ENCODE assay signal across 23 cellular contexts in the genomic region with DNA sequence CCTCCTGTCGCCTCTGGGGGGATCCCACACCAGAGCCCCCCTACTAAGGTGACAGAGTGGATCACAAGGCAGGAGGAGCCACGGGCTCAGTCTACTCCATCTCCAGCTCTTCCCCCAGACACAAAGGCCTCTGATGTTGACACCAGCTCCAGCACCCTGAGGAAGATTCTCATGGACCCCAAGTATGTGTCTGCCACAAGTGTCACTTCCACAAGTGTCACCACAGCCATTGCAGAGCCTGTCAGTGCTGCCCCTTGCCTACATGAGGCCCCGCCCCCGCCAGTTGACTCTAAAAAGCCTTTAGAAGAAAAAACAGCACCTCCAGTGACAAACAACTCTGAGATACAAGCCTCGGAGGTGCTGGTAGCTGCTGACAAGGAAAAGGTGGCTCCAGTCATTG. TPM values are rescaled to one million over a fixed set of nuclear protein-coding genes. Genes with fewer than 3 reads are reported as not detected.
DNase-seq lines count a peak whose midpoint lies in the region; ATAC-seq, FAIRE-seq and TF ChIP-seq lines count a peak whose summit lies in the region.
"Had no signal": no experiment of that assay in that cellular context is flagged by ENCODE, and none has a peak within 500 bp of the region (broad histone marks: within the 10 kb centered on the region; RNA-seq: fewer than 3 reads in every experiment).

No MANE protein-coding gene starts in this region.

- POLR2A ChIA-PET in K562 (lab: Yijun Ruan, JAX): interaction anchor here (1.5 kb wide), 1 partner anchor 12 kb away, joined by 5 read pairs; no protein-coding TSS in a partner anchor

- no peak overlapping the region for H3K9ac ChIP-seq in K562 (ENCODE audit: insufficient read depth in 1 of 2, low read depth in 2 of 2, low read length in 2 of 2)
- H3K9ac ChIP-seq: BLaER1 had no signal

- TF ChIP-seq POLR2A in K562 (conservative IDR thresholded peaks at IDR 0.05) (no peak), upper lobe of left lung (IDR thresholded peaks at IDR 0.05) (no peak)

- H3F3A ChIP-seq in GM23338 (replicated peaks; ENCODE audit: low read depth): 0 out of 2 replicates have a peak, but pooled peaks cover 2% of the 10 kb centered on the region

- TF ChIP-seq EP300 in K562 (IDR thresholded peaks at IDR 0.05; ENCODE audit: low read length): no peak
- TF ChIP-seq EP300 in upper lobe of left lung (IDR thresholded peaks at IDR 0.05): no peak

- H3K27me3 Mint-ChIP-seq in activated naive CD4-positive, alpha-beta T cell treated with anti-CD3 and anti-CD28 coated beads, Interleukin-2, amount 50 U/mL, for 24 hours: no peaks in the 10 kb centered on the region
- H3K27me3 Mint-ChIP-seq in GM23338 (ENCODE audit: insufficient read depth, low read depth, poor library complexity): peaks cover 16% of the 10 kb centered on the region
- no peaks in the 10 kb centered on the region for H3K27me3 Mint-ChIP-seq in progenitor cell of endocrine pancreas
- H3K27me3 Mint-ChIP-seq: CD4-positive, alpha-beta memory T cell had no signal

- no TSS peak for BruUV-seq in K562 (replicated peaks; lab: Mats Ljungman, UMichigan)

- H3K36me3 ChIP-seq in GM23338 (ENCODE audit: insufficient read depth) (peaks cover 15% of the 10 kb centered on the region), K562 (ENCODE audit: control insufficient read depth, insufficient read depth, low read length) (peaks cover 100% of the 10 kb centered on the region), upper lobe of left lung (peaks cover 15 to 100% (median 96%) of the 10 kb centered on the region in 4 donors)

- no peak overlapping the region for H3K4me3 Mint-ChIP-seq in activated naive CD4-positive, alpha-beta T cell treated with anti-CD3 and anti-CD28 coated beads, Interleukin-2, amount 50 U/mL, for 24 hours
- H3K4me3 Mint-ChIP-seq in GM23338: no peak overlapping the region
- H3K4me3 Mint-ChIP-seq in progenitor cell of endocrine pancreas (ENCODE audit: low read depth): no peak overlapping the region
- H3K4me3 Mint-ChIP-seq: CD4-positive, alpha-beta memory T cell had no signal

- H3K4me1 Mint-ChIP-seq in activated naive CD4-positive, alpha-beta T cell treated with anti-CD3 and anti-CD28 coated beads, Interleukin-2, amount 50 U/mL, for 24 hours: peaks cover 4% of the 10 kb centered on the region
- H3K4me1 Mint-ChIP-seq in GM23338: peaks cover 7% of the 10 kb centered on the region
- H3K4me1 Mint-ChIP-seq in progenitor cell of endocrine pancreas (ENCODE audit: low read depth): no peaks in the 10 kb centered on the region
- H3K4me1 Mint-ChIP-seq: CD4-positive, alpha-beta memory T cell had no signal

- peaks cover 36% of the 10 kb centered on the region for H3K36me3 Mint-ChIP-seq in activated naive CD4-positive, alpha-beta T cell treated with anti-CD3 and anti-CD28 coated beads, Interleukin-2, amount 50 U/mL, for 24 hours
- H3K36me3 Mint-ChIP-seq in GM23338 (ENCODE audit: low read depth) (peaks cover 88% of the 10 kb centered on the region), progenitor cell of endocrine pancreas (ENCODE audit: insufficient read depth) (peaks cover 36% of the 10 kb centered on the region)

- no peaks in the 10 kb centered on the region for H3K4me1 ChIP-seq in GM23338 (ENCODE audit: insufficient read depth)
- 0 out of 5 replicates have a peak, but pooled peaks cover 0 to 8% of the 10 kb centered on the region in 2 experiments for H3K4me1 ChIP-seq in K562 (replicated peaks in 1 of 2; ENCODE audit: control insufficient read depth in 2 of 2, insufficient read depth in 2 of 2, low read length in 2 of 2)
- peaks cover 5 to 8% (median 7%) of the 10 kb centered on the region in 4 donors for H3K4me1 ChIP-seq in upper lobe of left lung
- H3K4me1 ChIP-seq: BLaER1 had no signal

- no peaks in the 10 kb centered on the region for H3K79me2 ChIP-seq in GM23338 (replicated peaks; ENCODE audit: insufficient read depth)
- peaks cover 3% of the 10 kb centered on the region; the same call in 1 of the 3 replicates for H3K79me2 ChIP-seq in K562 (ENCODE audit: control insufficient read depth, insufficient read depth, low read length)

- H3K9me3 Mint-ChIP-seq in activated naive CD4-positive, alpha-beta T cell treated with anti-CD3 and anti-CD28 coated beads, Interleukin-2, amount 50 U/mL, for 24 hours: no peaks in the 10 kb centered on the region
- H3K9me3 Mint-ChIP-seq in GM23338 (no peaks in the 10 kb centered on the region), progenitor cell of endocrine pancreas (ENCODE audit: low read depth) (no peaks in the 10 kb centered on the region)

- H2AFZ ChIP-seq in GM23338: no peak overlapping the region
- H2AFZ ChIP-seq in K562 (ENCODE audit: low read depth, low read length): no peak overlapping the region

- TF ChIP-seq RAD21 in K562 (CRISPR knock-in tag; conservative IDR thresholded peaks at IDR 0.05 in 1 of 2, IDR thresholded peaks at IDR 0.05 in 1 of 2): no peak

- intact Hi-C loops in K562 (cut with micrococcal nuclease): no loop called here

- 87% methylated on average over 5 of the region's 5 CpGs for WGBS in K562 (ENCODE audit: insufficient coverage, low coverage, missing lambda C conversion rate)
- 89 to 91% methylated on average over 4 to 5 of the region's 5 CpGs for WGBS in upper lobe of left lung, 2 donors

- no peak for FAIRE-seq in K562 (lab: Jason Lieb, UNC)
- FAIRE-seq: A549, GM19239, H1 had no signal

- H3K4me3 ChIP-seq in GM23338 (no peak overlapping the region), K562 (no peak overlapping the region), upper lobe of left lung (no peak overlapping the region)
- H3K4me3 ChIP-seq: A549, BLaER1 had no signal

- no peak for ATAC-seq in GM23338
- no peak for ATAC-seq in K562
- ATAC-seq in upper lobe of left lung (ENCODE audit: low FRiP score in 2 of 2): no peak
- ATAC-seq in HG02981 (IDR thresholded peaks at IDR 0.05; ENCODE audit: unreplicated experiment): no peak
- ATAC-seq: A549 had no signal

- H3K27me3 ChIP-seq in GM23338 (ENCODE audit: insufficient read depth) (no peaks in the 10 kb centered on the region), K562 (ENCODE audit: control insufficient read depth in 2 of 2, insufficient read depth in 2 of 2, low read length in 2 of 2) (no peaks in the 10 kb centered on the region), upper lobe of left lung (no peaks in the 10 kb centered on the region)
- H3K27me3 ChIP-seq: BLaER1 had no signal

- CTCF ChIA-PET in K562 (lab: Yijun Ruan, JAX; ENCODE audit: low intra/inter-chr PET ratio): no interaction called here

- H3K4me2 ChIP-seq in GM23338 (no peak overlapping the region), K562 (ENCODE audit: insufficient read depth, low read length) (no peak overlapping the region)
- H3K4me2 ChIP-seq: A549, BLaER1 had no signal

- H3K27ac ChIP-seq in GM23338 (ENCODE audit: low read depth): no peak overlapping the region
- H3K27ac ChIP-seq in K562 (ENCODE audit: extremely low read depth, low read depth, low read length): no peak overlapping the region
- H3K27ac ChIP-seq in upper lobe of left lung: no peak overlapping the region
- H3K27ac ChIP-seq: A549, BLaER1 had no signal

- H4K20me1 ChIP-seq in GM23338 (replicated peaks; ENCODE audit: insufficient read depth) (peaks cover 6% of the 10 kb centered on the region), K562 (replicated peaks; ENCODE audit: control insufficient read depth, insufficient read depth, low read length) (no peaks in the 10 kb centered on the region)

- H3K9me3 ChIP-seq in K562 (replicated peaks; ENCODE audit: control insufficient read depth, insufficient read depth, low read depth, low read length) (no peaks in the 10 kb centered on the region), upper lobe of left lung (no peaks in the 10 kb centered on the region)
- H3K9me3 ChIP-seq: A549, BLaER1 had no signal

- in situ Hi-C loops in K562 (cut with MboI): no loop called here

- DNase-seq in activated naive CD4-positive, alpha-beta T cell treated with anti-CD3 and anti-CD28 coated beads, Interleukin-2, amount 50 U/mL, for 16 hours: no peak
- DNase-seq in GM23338 (ENCODE audit: low spot score) (no peak), K562 (ENCODE audit: extremely low read depth in 1 of 4, low spot score in 3 of 4) (no peak), progenitor cell of endocrine pancreas (ENCODE audit: low spot score, unreplicated experiment) (no peak), upper lobe of left lung (no peak), H4 (ENCODE audit: low spot score) (no peak)
- DNase-seq: Calu3; CD4-positive, alpha-beta memory T cell; GF-D8; KBM-7; NCI-H187; NCI-H2107; NCI-H2227 treated with DMSO at 0.1 percent for 48 hours; NCI-H510A treated with DMSO at 0.1 percent for 48 hours; NCI-H82; OCI-M1; SHP77 had no signal

- TF ChIP-seq CTCF in GM23338 (conservative IDR thresholded peaks at IDR 0.05; ENCODE audit: low read depth in 2 of 2) (no peak), K562 (IDR thresholded peaks at IDR 0.05 in 2 of 3, conservative IDR thresholded peaks at IDR 0.05 in 1 of 3; ENCODE audit: insufficient read depth in 2 of 3, low read depth in 1 of 3, low read length in 3 of 3) (no peak), progenitor cell of endocrine pancreas (IDR thresholded peaks at IDR 0.05; ENCODE audit: unreplicated experiment) (no peak), upper lobe of left lung (IDR thresholded peaks at IDR 0.05) (no peak)

- peak overlapping the region; percentile 30 for H3K27ac Mint-ChIP-seq in activated naive CD4-positive, alpha-beta T cell treated with anti-CD3 and anti-CD28 coated beads, Interleukin-2, amount 50 U/mL, for 24 hours
- H3K27ac Mint-ChIP-seq in GM23338 (0 out of 2 replicates have a peak overlapping the region, but pooled peaks have one; percentile 21), progenitor cell of endocrine pancreas (peak overlapping the region; percentile 18)

- H3K9me2 ChIP-seq in GM23338 (ENCODE audit: insufficient read depth): no peaks in the 10 kb centered on the region

- H3K9me1 ChIP-seq in K562 (ENCODE audit: control insufficient read depth, insufficient read depth, low read length): no peaks in the 10 kb centered on the region

RNA-seq across cellular contexts. Expression of a gene that starts 42.2 kb away (rescaled TPM):
- 21.6 and 26.6 TPM in 2 replicates for total RNA-seq in GM23338 (2014; rRNA removed; shearing (Covaris generic))
- polyA plus RNA-seq in GM23338 (2016; fragmentation: Nextera tagmentation; extraction: Ambion mirVana) (21.9 and 22.5 TPM in 2 replicates), K562 (2011; rRNA removed) (43.4 and 71.1 TPM in 2 replicates), K562 (2014; fragmentation: Illumina TruSeq; extraction: Trizol) (15.1 and 31.6 TPM in 2 replicates), K562 (2014; fragmentation: Nextera tagmentation; extraction: Ambion mirVana) (1 to 10 TPM; 1.1 to 1.7 TPM), K562 (2014; rRNA removed) (50.3 and 54.1 TPM in 2 replicates)
- total RNA-seq in K562 (2011; cell fraction: chromatin; rRNA removed; ENCODE audit: low replicate concordance): 64.2 and 253 TPM in 2 replicates
- total RNA-seq in K562 (2011; cell fraction: nucleolus; rRNA removed): 186 and 214 TPM in 2 replicates
- 76.0 and 95.5 TPM in 2 replicates for total RNA-seq in K562 (2011; cell fraction: nucleoplasm; rRNA removed)
- total RNA-seq in K562 (2014; rRNA removed) (43.3 and 54.0 TPM in 2 replicates), K562 (2014; rRNA removed; fragmentation: Illumina TruSeq; extraction: Trizol) (10.4 and 11.0 TPM in 2 replicates), K562 (2015; rRNA removed; fragmentation: Illumina TruSeq; extraction: Trizol) (29.6 and 33.2 TPM in 2 replicates), K562 (2021) (46.5 and 53.4 TPM in 2 replicates), progenitor cell of endocrine pancreas (52.6 and 57.7 TPM in 2 replicates), upper lobe of left lung (10 to 100 TPM; 34.1 to 94.2 (median 42.9) TPM)
- 56.0 and 83.7 TPM in 2 replicates for polyA plus RNA-seq in K562 (2011; cell fraction: cytosol; rRNA removed)
- polyA plus RNA-seq in K562 (2011; cell fraction: nucleus; rRNA removed): 333 and 422 TPM in 2 replicates
- 34.3 and 57.6 TPM in 2 replicates for polyA plus RNA-seq in K562 (2012)
- 22.8 and 30.5 TPM in 2 replicates for polyA minus RNA-seq in K562 (2011; rRNA and poly(A)+ RNA removed)
- 36.4 and 38.9 TPM in 2 replicates for polyA minus RNA-seq in K562 (2011; cell fraction: cytosol; rRNA and poly(A)+ RNA removed)
- polyA minus RNA-seq in K562 (2011; cell fraction: nucleus; rRNA and poly(A)+ RNA removed): 70.3 and 82.3 TPM in 2 replicates
- total RNA-seq in H4 (2014; rRNA removed; shearing (Covaris generic)): 17.5 and 30.5 TPM in 2 replicates
